In genomic region chr3:158791259-158791920, GRCh38 we compare ENCODE assay signal across 8 cellular contexts. TPM values are rescaled to one million over a fixed set of nuclear protein-coding genes. Genes with fewer than 3 reads are reported as not detected.
DNase-seq lines count a peak whose midpoint lies in the region; ATAC-seq and TF ChIP-seq lines count a peak whose summit lies in the region.

No MANE protein-coding gene starts in this region.

- no peaks in the 10 kb centered on the region for H3K79me2 ChIP-seq in parathyroid adenoma

- H3K9me3 Mint-ChIP-seq in activated T-cell treated with anti-CD3 and anti-CD28 coated beads, Interleukin-2, amount 50 U/mL, for 4 hours = no peaks in the 10 kb centered on the region

- H3K27ac ChIP-seq in HL-60 (replicated peaks) = peak overlapping the region; percentile 35
- no peak overlapping the region for H3K27ac ChIP-seq in parathyroid adenoma

- no peak overlapping the region for H3K9ac ChIP-seq in parathyroid adenoma

- H3K4me1 Mint-ChIP-seq in activated T-cell treated with anti-CD3 and anti-CD28 coated beads, Interleukin-2, amount 50 U/mL, for 4 hours (ENCODE audit: low read depth) = peaks cover 2% of the 10 kb centered on the region

- H3K27me3 ChIP-seq in HL-60 (ENCODE audit: insufficient read depth, poor library complexity, severe bottlenecking) (no peaks in the 10 kb centered on the region), parathyroid adenoma (ENCODE audit: control insufficient read depth, insufficient read depth, low read length) (no peaks in the 10 kb centered on the region)

- TF ChIP-seq CTCF in HL-60 (IDR thresholded peaks at IDR 0.05; ENCODE audit: insufficient read depth, low read length) (peak; percentile 60), parathyroid adenoma (IDR thresholded peaks at IDR 0.05) (peak; percentile 71)

- no peaks in the 10 kb centered on the region for H3K9me3 ChIP-seq in parathyroid adenoma (ENCODE audit: control insufficient read depth, low read length)

- H3K27me3 Mint-ChIP-seq in activated T-cell treated with anti-CD3 and anti-CD28 coated beads, Interleukin-2, amount 50 U/mL, for 4 hours (ENCODE audit: low read depth) = no peaks in the 10 kb centered on the region

- H2AFZ ChIP-seq in parathyroid adenoma = no peak overlapping the region

- no peaks in the 10 kb centered on the region for H3K4me1 ChIP-seq in parathyroid adenoma

- DNase-seq in EH (ENCODE audit: low read depth) (peak; percentile 81), HL-60 (ENCODE audit: low read depth in 1 of 2, low spot score in 1 of 2) (peak; percentile 68), NCI-H774 (lab: John Stamatoyannopoulos, UW) (peak; percentile 74), foreskin melanocyte (peak; percentile 54), ureter (ENCODE audit: low spot score) (no peak)
- DNase-seq in activated T-cell treated with anti-CD3 and anti-CD28 coated beads, Interleukin-2, amount 50 U/mL, for 4 hours = no peak

- H3K36me3 Mint-ChIP-seq in activated T-cell treated with anti-CD3 and anti-CD28 coated beads, Interleukin-2, amount 50 U/mL, for 4 hours (ENCODE audit: insufficient read depth) = no peaks in the 10 kb centered on the region

- H3K4me3 ChIP-seq in HL-60 (replicated peaks; ENCODE audit: insufficient read depth, low read length) = no peak overlapping the region
- H3K4me3 ChIP-seq in parathyroid adenoma (ENCODE audit: low read depth, low read length) = no peak overlapping the region

- H3K36me3 ChIP-seq in parathyroid adenoma (ENCODE audit: control insufficient read depth, insufficient read depth, low read length) = no peaks in the 10 kb centered on the region

- peak overlapping the region; percentile 79 for H3K4me3 Mint-ChIP-seq in activated T-cell treated with anti-CD3 and anti-CD28 coated beads, Interleukin-2, amount 50 U/mL, for 4 hours

- peak overlapping the region; percentile 33 for H3K4me2 ChIP-seq in parathyroid adenoma (ENCODE audit: low read length)

- ATAC-seq in GM21381 (IDR thresholded peaks at IDR 0.05; ENCODE audit: unreplicated experiment) = peak; percentile 83
- ATAC-seq in activated T-cell treated with anti-CD3 and anti-CD28 coated beads, Interleukin-2, amount 50 U/mL, for 4 hours = peak; percentile 66 to 70

RNA-seq across cellular contexts. Expression of gene MFSD1, which starts 10.5 kb away (rescaled TPM):
- total RNA-seq in activated T-cell treated with anti-CD3 and anti-CD28 coated beads, Interleukin-2, amount 50 U/mL, for 4 hours = 10 to 100 TPM; 19.8 to 25.2 (median 20.2) TPM
- 67.6 TPM for total RNA-seq in ureter

RNA-seq across cellular contexts. Expression of gene RARRES1, which starts 59.1 kb away (rescaled TPM):
- total RNA-seq in activated T-cell treated with anti-CD3 and anti-CD28 coated beads, Interleukin-2, amount 50 U/mL, for 4 hours = not detected
- 48.5 TPM for total RNA-seq in ureter

Comparison
In these comparisons a context has a peak if more than half of its experiments do, and no peak if none do; other contexts are left out.
1. DNase-seq: peak in EH (single experiment), HL-60 (2 of 2), NCI-H774 (single experiment) and foreskin melanocyte (single experiment); none in activated T-cell treated with anti-CD3 and anti-CD28 coated beads, Interleukin-2, amount 50 U/mL, for 4 hours (single experiment) and ureter (single experiment).
2. RNA of gene RARRES1, which starts 59.1 kb away (total RNA-seq): 48.5 TPM in ureter (single experiment); not detected in activated T-cell treated with anti-CD3 and anti-CD28 coated beads, Interleukin-2, amount 50 U/mL, for 4 hours; every median in the first group is over 10 times any median in the second.